Comparison of ENCODE assay signal across 1 cellular context in the genomic region with DNA sequence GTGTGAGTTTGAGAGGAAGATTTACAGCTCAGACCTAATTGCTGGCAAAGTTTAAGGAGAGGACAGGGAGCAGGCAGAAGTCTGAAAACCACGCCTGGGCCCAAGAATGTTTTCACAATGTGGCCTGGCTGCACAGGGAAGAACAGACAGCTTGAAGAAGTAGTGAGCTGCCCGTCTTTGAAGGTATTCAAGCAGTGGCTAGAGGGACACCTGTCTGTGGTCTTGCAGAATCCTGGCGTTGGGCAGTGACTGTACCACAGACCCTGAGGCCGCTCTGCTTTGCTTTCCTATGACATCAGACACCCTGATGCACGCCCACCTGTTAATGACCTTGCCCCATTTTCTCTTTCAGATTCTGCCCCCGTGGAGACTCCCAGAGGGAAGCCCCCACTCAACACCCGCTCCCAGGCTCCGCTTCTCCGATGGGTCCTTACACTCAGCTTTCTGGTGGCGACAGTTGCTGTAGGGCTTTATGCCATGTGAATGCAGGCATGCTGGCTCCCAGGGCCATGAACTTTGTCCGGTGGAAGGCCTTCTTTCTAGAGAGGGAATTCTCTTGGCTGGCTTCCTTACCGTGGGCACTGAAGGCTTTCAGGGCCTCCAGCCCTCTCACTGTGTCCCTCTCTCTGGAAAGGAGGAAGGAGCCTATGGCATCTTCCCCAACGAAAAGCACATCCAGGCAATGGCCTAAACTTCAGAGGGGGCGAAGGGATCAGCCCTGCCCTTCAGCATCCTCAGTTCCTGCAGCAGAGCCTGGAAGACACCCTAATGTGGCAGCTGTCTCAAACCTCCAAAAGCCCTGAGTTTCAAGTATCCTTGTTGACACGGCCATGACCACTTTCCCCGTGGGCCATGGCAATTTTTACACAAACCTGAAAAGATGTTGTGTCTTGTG.
TF ChIP-seq lines count a peak whose summit lies in the region.

No MANE protein-coding gene starts in this region.

TF ChIP-seq in K562, 482 proteins besides CTCF, POLR2A, EP300 and RAD21:
- no peak for TF ChIP-seq ZKSCAN3 (CRISPR knock-in tag; IDR thresholded peaks at IDR 0.05)
- TF ChIP-seq RBM25 (IDR thresholded peaks at IDR 0.05; ENCODE audit: low read depth, low read length, severe bottlenecking), result peak; percentile 49
- 0 out of 2 replicates have a peak, but pooled peaks have one; percentile 15 for TF ChIP-seq BCOR (IDR thresholded peaks at IDR 0.05)
- TF ChIP-seq KDM1A (IDR thresholded peaks at IDR 0.05), result 0 out of 4 replicates have a peak, but pooled peaks of 1 of the 2 experiments have one; percentile 8
